In the genomic region with DNA sequence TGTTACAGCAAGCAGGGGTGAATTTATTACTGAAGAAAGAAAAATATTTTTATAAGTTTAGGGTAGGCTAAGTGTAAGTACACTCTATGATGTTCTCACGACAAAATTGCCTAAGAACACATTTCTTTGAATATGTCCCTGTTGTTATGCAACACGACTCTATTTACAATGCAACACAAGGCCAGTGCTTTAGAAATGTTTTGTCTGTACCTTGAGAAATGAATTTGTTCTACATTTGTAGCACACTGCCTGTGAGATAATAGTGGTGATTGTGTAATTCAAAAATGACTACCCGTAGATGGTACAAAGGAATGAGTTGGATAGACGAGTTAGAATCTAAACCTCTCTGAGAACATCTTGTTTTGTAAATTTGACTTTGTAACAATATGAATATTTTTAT, we compare ENCODE assay signal across 26 cellular contexts.
DNase-seq lines count a peak whose midpoint lies in the region; ATAC-seq and TF ChIP-seq lines count a peak whose summit lies in the region.
"Had no signal": no experiment of that assay in that cellular context is flagged by ENCODE, and none has a peak within 500 bp of the region (broad histone marks: within the 10 kb centered on the region; RNA-seq: fewer than 3 reads in every experiment).

No MANE protein-coding gene starts in this region.

- H3K4me1 Mint-ChIP-seq in activated CD4-positive, alpha-beta memory T cell treated with anti-CD3 and anti-CD28 coated beads, Interleukin-2, amount 10 ng/mL, durations not matched to agents 7 days and 5 days, result no peaks in the 10 kb centered on the region
- H3K4me1 Mint-ChIP-seq: activated naive CD4-positive, alpha-beta T cell treated with anti-CD3 and anti-CD28 coated beads, Interleukin-2, amount 10 ng/mL, durations not matched to agents 7 days and 5 days; activated T-helper 17 cell treated with anti-CD3 and anti-CD28 coated beads, Interleukin-2, amount 50 U/mL, for 72 hours had no signal

- 69 to 89% methylated on average over 4 of the region's 4 CpGs for WGBS in gastroesophageal sphincter (ENCODE audit: low coverage in 1 of 2), 2 donors

- no peak overlapping the region for H3K4me3 ChIP-seq in adipocyte (ENCODE audit: low read length)
- H3K4me3 ChIP-seq in epithelial cell of esophagus (ENCODE audit: low read length), result no peak overlapping the region
- no peak overlapping the region for H3K4me3 ChIP-seq in muscle layer of duodenum (ENCODE audit: low read depth in 1 of 2, low read length in 2 of 2)
- no peak overlapping the region for H3K4me3 ChIP-seq in upper lobe of right lung
- no peak overlapping the region for H3K4me3 ChIP-seq in gastroesophageal sphincter
- H3K4me3 ChIP-seq: lung, ovary, Peyer's patch, thoracic aorta had no signal

- H3K27ac ChIP-seq in muscle layer of duodenum (ENCODE audit: low read length), result peak overlapping the region; percentile 46
- no peak overlapping the region for H3K27ac ChIP-seq in upper lobe of right lung
- H3K27ac ChIP-seq in gastroesophageal sphincter, result no peak overlapping the region
- H3K27ac ChIP-seq: C4-2B, ovary, Peyer's patch, thoracic aorta had no signal

- H3K27me3 Mint-ChIP-seq in activated CD4-positive, alpha-beta memory T cell treated with anti-CD3 and anti-CD28 coated beads, Interleukin-2, amount 10 ng/mL, durations not matched to agents 7 days and 5 days, result no peaks in the 10 kb centered on the region
- H3K27me3 Mint-ChIP-seq: activated naive CD4-positive, alpha-beta T cell treated with anti-CD3 and anti-CD28 coated beads, Interleukin-2, amount 10 ng/mL, durations not matched to agents 7 days and 5 days; activated T-helper 17 cell treated with anti-CD3 and anti-CD28 coated beads, Interleukin-2, amount 50 U/mL, for 72 hours; effector memory CD8-positive, alpha-beta T cell; stimulated activated naive CD8-positive, alpha-beta T cell treated with anti-CD3 and anti-CD28 coated beads, Interleukin-15, Interleukin-2, amounts not matched to agents 100 ng/mL and 50 ng/mL, for 24 hours had no signal

- intact Hi-C loops in upper lobe of right lung (cut with DNase I), result no loop called here

- H3K9ac ChIP-seq in adipocyte (ENCODE audit: low read length), result no peak overlapping the region

- no peak for TF ChIP-seq EP300 in gastroesophageal sphincter (IDR thresholded peaks at IDR 0.05)

- ATAC-seq in upper lobe of right lung, result no peak
- no peak for ATAC-seq in gastroesophageal sphincter
- ATAC-seq: activated T-helper 17 cell treated with anti-CD3 and anti-CD28 coated beads, Interleukin-2, amount 50 U/mL, for 72 hours; effector memory CD8-positive, alpha-beta T cell; left cardiac atrium had no signal

- H3K27ac Mint-ChIP-seq in activated CD4-positive, alpha-beta memory T cell treated with anti-CD3 and anti-CD28 coated beads, Interleukin-2, amount 10 ng/mL, durations not matched to agents 7 days and 5 days, result no peak overlapping the region
- H3K27ac Mint-ChIP-seq: activated naive CD4-positive, alpha-beta T cell treated with anti-CD3 and anti-CD28 coated beads, Interleukin-2, amount 10 ng/mL, durations not matched to agents 7 days and 5 days; activated T-helper 17 cell treated with anti-CD3 and anti-CD28 coated beads, Interleukin-2, amount 50 U/mL, for 72 hours; effector memory CD8-positive, alpha-beta T cell; nephron progenitor cell; stimulated activated naive CD8-positive, alpha-beta T cell treated with anti-CD3 and anti-CD28 coated beads, Interleukin-15, Interleukin-2, amounts not matched to agents 100 ng/mL and 50 ng/mL, for 24 hours; T-helper 2 cell treated with Interferon-gamma antibody and Interleukin-4, amounts not matched to agents 5 μg/mL and 100 μg/mL, for 36 hours had no signal

- POLR2A ChIA-PET in activated CD4-positive, alpha-beta memory T cell treated with anti-CD3 and anti-CD28 coated beads, Interleukin-2, amount 10 ng/mL, durations not matched to agents 7 days and 5 days (lab: Charles Lee), result no interaction called here

- CTCF ChIA-PET in activated CD4-positive, alpha-beta memory T cell treated with anti-CD3 and anti-CD28 coated beads, Interleukin-2, amount 10 ng/mL, durations not matched to agents 7 days and 5 days (lab: Charles Lee), result no interaction called here

- H3K36me3 ChIP-seq in adipocyte (ENCODE audit: control insufficient read depth, insufficient read depth, low read length, severe bottlenecking) (no peaks in the 10 kb centered on the region), muscle layer of duodenum (ENCODE audit: control insufficient read depth in 1 of 2, insufficient read depth in 2 of 2, low read length in 2 of 2) (peaks cover 0 to 3% of the 10 kb centered on the region in 2 donors), upper lobe of right lung (no peaks in the 10 kb centered on the region), gastroesophageal sphincter (no peaks in the 10 kb centered on the region)
- H3K36me3 ChIP-seq: ovary, Peyer's patch, thoracic aorta had no signal

- no peak overlapping the region for H3K4me3 Mint-ChIP-seq in activated CD4-positive, alpha-beta memory T cell treated with anti-CD3 and anti-CD28 coated beads, Interleukin-2, amount 10 ng/mL, durations not matched to agents 7 days and 5 days
- H3K4me3 Mint-ChIP-seq: activated naive CD4-positive, alpha-beta T cell treated with anti-CD3 and anti-CD28 coated beads, Interleukin-2, amount 10 ng/mL, durations not matched to agents 7 days and 5 days; activated T-helper 17 cell treated with anti-CD3 and anti-CD28 coated beads, Interleukin-2, amount 50 U/mL, for 72 hours; effector memory CD8-positive, alpha-beta T cell; nephron progenitor cell; stimulated activated naive CD8-positive, alpha-beta T cell treated with anti-CD3 and anti-CD28 coated beads, Interleukin-15, Interleukin-2, amounts not matched to agents 100 ng/mL and 50 ng/mL, for 24 hours; T-helper 2 cell treated with Interferon-gamma antibody and Interleukin-4, amounts not matched to agents 5 μg/mL and 100 μg/mL, for 36 hours had no signal

- TF ChIP-seq POLR2A in gastroesophageal sphincter (IDR thresholded peaks at IDR 0.05), result no peak

- H3K4me1 ChIP-seq in adipocyte (ENCODE audit: control insufficient read depth, insufficient read depth, low read length), result peaks cover 10% of the 10 kb centered on the region
- H3K4me1 ChIP-seq in muscle layer of duodenum (ENCODE audit: control insufficient read depth in 1 of 2, insufficient read depth in 2 of 2, low read length in 2 of 2), result peaks cover 0 to 5% of the 10 kb centered on the region in 2 donors
- no peaks in the 10 kb centered on the region for H3K4me1 ChIP-seq in upper lobe of right lung
- H3K4me1 ChIP-seq in gastroesophageal sphincter, result peaks cover 0 to 9% (median 0%) of the 10 kb centered on the region in 3 donors

- peak; percentile 78 for DNase-seq in adipocyte (ENCODE audit: low read depth)
- DNase-seq in epithelial cell of esophagus (ENCODE audit: low read depth), result peak; percentile 45
- no peak for DNase-seq in upper lobe of right lung
- DNase-seq in NOMO-1 (lab: John Stamatoyannopoulos, UW; ENCODE audit: unreplicated experiment in 2 of 2), result no peak
- no peak for DNase-seq in activated CD4-positive, alpha-beta memory T cell treated with anti-CD3 and anti-CD28 coated beads, Interleukin-2, amount 10 ng/mL, durations not matched to agents 7 days and 5 days
- DNase-seq: activated CD4-positive, alpha-beta T cell treated with anti-CD3 and anti-CD28 coated beads for 1 hour; activated naive CD4-positive, alpha-beta T cell treated with anti-CD3 and anti-CD28 coated beads, Interleukin-2, amount 10 ng/mL, durations not matched to agents 7 days and 5 days; cortex of kidney; DMS79; effector memory CD8-positive, alpha-beta T cell; hippocampal formation; left cardiac atrium; NCI-H2107; NCI-H774; nephron progenitor cell; ovary; Peyer's patch; stimulated activated CD8-positive, alpha-beta memory T cell treated with anti-CD3 and anti-CD28 coated beads, Interleukin-4, amount 100 ng/mL, for 48 hours had no signal

- H3K36me3 Mint-ChIP-seq in activated CD4-positive, alpha-beta memory T cell treated with anti-CD3 and anti-CD28 coated beads, Interleukin-2, amount 10 ng/mL, durations not matched to agents 7 days and 5 days (ENCODE audit: low read depth), result no peaks in the 10 kb centered on the region
- H3K36me3 Mint-ChIP-seq: activated naive CD4-positive, alpha-beta T cell treated with anti-CD3 and anti-CD28 coated beads, Interleukin-2, amount 10 ng/mL, durations not matched to agents 7 days and 5 days had no signal

- H3K9me3 Mint-ChIP-seq in activated CD4-positive, alpha-beta memory T cell treated with anti-CD3 and anti-CD28 coated beads, Interleukin-2, amount 10 ng/mL, durations not matched to agents 7 days and 5 days, result peaks cover 6% of the 10 kb centered on the region

- peaks cover 5% of the 10 kb centered on the region for H3K9me3 ChIP-seq in adipocyte (ENCODE audit: control insufficient read depth, low read length)
- H3K9me3 ChIP-seq in muscle layer of duodenum (ENCODE audit: control insufficient read depth in 1 of 2, low read length in 2 of 2), result no peaks in the 10 kb centered on the region
- no peaks in the 10 kb centered on the region for H3K9me3 ChIP-seq in upper lobe of right lung
- no peaks in the 10 kb centered on the region for H3K9me3 ChIP-seq in gastroesophageal sphincter
- H3K9me3 ChIP-seq: ovary, Peyer's patch, thoracic aorta had no signal

- TF ChIP-seq CTCF in epithelial cell of esophagus (IDR thresholded peaks at IDR 0.05; ENCODE audit: insufficient read depth, low read depth, low read length, missing control alignments) (no peak), upper lobe of right lung (IDR thresholded peaks at IDR 0.05) (no peak), gastroesophageal sphincter (IDR thresholded peaks at IDR 0.05) (no peak)

- H3K27me3 ChIP-seq in adipocyte (replicated peaks; ENCODE audit: control insufficient read depth, insufficient read depth, low read length) (no peaks in the 10 kb centered on the region), muscle layer of duodenum (ENCODE audit: low read depth, low read length) (no peaks in the 10 kb centered on the region), upper lobe of right lung (no peaks in the 10 kb centered on the region), gastroesophageal sphincter (no peaks in the 10 kb centered on the region)
- H3K27me3 ChIP-seq: ovary, Peyer's patch had no signal

Comparison
In these comparisons a context has a peak if more than half of its experiments do, and no peak if none do; other contexts are left out.
1. DNase-seq: peak in adipocyte (single experiment) and epithelial cell of esophagus (single experiment); none in upper lobe of right lung (single experiment), NOMO-1 (0 of 2) and activated CD4-positive, alpha-beta memory T cell treated with anti-CD3 and anti-CD28 coated beads, Interleukin-2, amount 10 ng/mL, durations not matched to agents 7 days and 5 days (single experiment).